Comparison of ENCODE assay signal across 20 cellular contexts in the genomic region with DNA sequence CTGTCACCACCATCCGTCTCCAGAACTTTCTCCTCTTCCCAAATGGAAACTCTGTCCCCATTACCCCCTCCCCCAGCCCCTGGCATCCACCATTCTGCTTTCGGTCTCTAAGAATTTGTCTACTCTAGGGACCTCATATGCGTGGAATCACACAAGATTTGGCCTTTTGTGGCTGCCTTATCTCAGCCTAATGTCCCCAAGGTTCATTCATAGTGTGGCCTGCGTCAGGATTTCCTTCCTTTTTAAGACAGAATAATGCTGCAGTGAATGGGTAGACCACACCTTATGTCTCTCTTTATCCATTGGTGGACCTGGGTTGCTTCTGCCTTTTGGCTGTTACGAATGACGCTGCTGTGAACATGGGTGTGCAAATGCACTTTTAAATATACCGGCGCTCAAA.
"Had no signal": no experiment of that assay in that cellular context is flagged by ENCODE, and none has a peak within 500 bp of the region (broad histone marks: within the 10 kb centered on the region; RNA-seq: fewer than 3 reads in every experiment).

No MANE protein-coding gene starts in this region.

- H3K9me3 Mint-ChIP-seq: activated naive CD4-positive, alpha-beta T cell treated with anti-CD3 and anti-CD28 coated beads for 36 hours; activated naive CD8-positive, alpha-beta T cell treated with anti-CD3 and anti-CD28 coated beads, Interleukin-2, amount 50 U/mL, for 24 hours; activated T-cell treated with anti-CD3 and anti-CD28 coated beads, Interleukin-2, amount 50 U/mL, for 24 hours; nephron; stimulated activated memory B cell treated with anti-CD40 and anti-IgM and Interleukin-4, amounts not matched to agents 10 μg/mL and 1 μg/mL and 100 μg/mL, for 72 hours had no signal

- H3K27ac Mint-ChIP-seq: activated naive CD4-positive, alpha-beta T cell treated with anti-CD3 and anti-CD28 coated beads for 36 hours; activated naive CD8-positive, alpha-beta T cell treated with anti-CD3 and anti-CD28 coated beads, Interleukin-2, amount 50 U/mL, for 24 hours; activated T-cell treated with anti-CD3 and anti-CD28 coated beads, Interleukin-2, amount 50 U/mL, for 24 hours; stimulated activated memory B cell treated with anti-CD40 and anti-IgM and Interleukin-4, amounts not matched to agents 10 μg/mL and 1 μg/mL and 100 μg/mL, for 72 hours had no signal

- H3K4me3 Mint-ChIP-seq: activated naive CD4-positive, alpha-beta T cell treated with anti-CD3 and anti-CD28 coated beads for 36 hours; activated naive CD8-positive, alpha-beta T cell treated with anti-CD3 and anti-CD28 coated beads, Interleukin-2, amount 50 U/mL, for 24 hours; activated T-cell treated with anti-CD3 and anti-CD28 coated beads, Interleukin-2, amount 50 U/mL, for 24 hours; nephron; stimulated activated memory B cell treated with anti-CD40 and anti-IgM and Interleukin-4, amounts not matched to agents 10 μg/mL and 1 μg/mL and 100 μg/mL, for 72 hours had no signal

- ATAC-seq: activated naive CD8-positive, alpha-beta T cell treated with anti-CD3 and anti-CD28 coated beads, Interleukin-2, amount 50 U/mL, for 24 hours; gastroesophageal sphincter; pancreas; stimulated activated memory B cell treated with anti-CD40 and anti-IgM and Interleukin-4, amounts not matched to agents 10 μg/mL and 1 μg/mL and 100 μg/mL, for 72 hours had no signal

- DNase-seq: activated CD4-positive, alpha-beta T cell treated with anti-CD3 and anti-CD28 coated beads for 1 hour; activated CD4-positive, alpha-beta T cell treated with anti-CD3 and anti-CD28 coated beads, Interleukin-2, amount 50 U/mL, for 4 hours; activated CD8-positive, alpha-beta memory T cell treated with anti-CD3 and anti-CD28 coated beads for 24 hours; activated CD8-positive, alpha-beta memory T cell treated with anti-CD3 and anti-CD28 coated beads, Interleukin-2, amount 50 U/mL, for 4 hours; activated naive CD4-positive, alpha-beta T cell treated with anti-CD3 and anti-CD28 coated beads for 36 hours; activated naive CD8-positive, alpha-beta T cell treated with anti-CD3 and anti-CD28 coated beads, Interleukin-2, amount 50 U/mL, for 24 hours; activated T-cell treated with anti-CD3 and anti-CD28 coated beads, Interleukin-2, amount 50 U/mL, for 24 hours; cortex of kidney; kidney; pancreas; right cardiac atrium; stimulated activated CD4-positive, alpha-beta T cell treated with anti-CD3 and anti-CD28 coated beads, Interleukin-12 subunit alpha, Interleukin-12 subunit beta, amount 100 ng/mL, for 4 hours; stimulated activated CD4-positive, alpha-beta T cell treated with anti-CD3 and anti-CD28 coated beads, Interleukin-1b, Interleukin-23, amount 100 ng/mL, for 48 hours; stomach; T-helper 1 cell; T-helper 9 cell; uterus had no signal

- H3K27me3 Mint-ChIP-seq: activated naive CD8-positive, alpha-beta T cell treated with anti-CD3 and anti-CD28 coated beads, Interleukin-2, amount 50 U/mL, for 24 hours; activated T-cell treated with anti-CD3 and anti-CD28 coated beads, Interleukin-2, amount 50 U/mL, for 24 hours; stimulated activated memory B cell treated with anti-CD40 and anti-IgM and Interleukin-4, amounts not matched to agents 10 μg/mL and 1 μg/mL and 100 μg/mL, for 72 hours had no signal
